In genomic region chr7:117119192-117119924, GRCh38 we compare ENCODE assay signal across 9 cellular contexts.
A peak's percentile ranks its signal among the peaks of the same experiment; 100 is the strongest.
DNase-seq lines count a peak whose midpoint lies in the region; ATAC-seq and TF ChIP-seq lines count a peak whose summit lies in the region.
"Had no signal": no experiment of that assay in that cellular context is flagged by ENCODE, and none has a peak within 500 bp of the region (broad histone marks: within the 10 kb centered on the region; RNA-seq: fewer than 3 reads in every experiment).

No MANE protein-coding gene starts in this region.

- H3K4me3 Mint-ChIP-seq in HFFc6 (no peak overlapping the region), endodermal cell (no peak overlapping the region), mesothelial cell of epicardium (no peak overlapping the region)
- no peak overlapping the region for H3K4me3 Mint-ChIP-seq in activated CD4-positive, alpha-beta memory T cell treated with anti-CD3 and anti-CD28 coated beads, Interleukin-2, amount 10 ng/mL, durations not matched to agents 7 days and 5 days
- H3K4me3 Mint-ChIP-seq: T-helper 1 cell treated with Interleukin-12 subunit alpha and Interleukin-12 subunit beta and Interleukin-4 antibody, amounts not matched to agents 30 μg/mL and 1 μg/mL, for 36 hours had no signal

- 13% methylated on average over 6 of the region's 7 CpGs; no CpG with 5 or more reads in 1 of the 2 experiments for WGBS in endodermal cell (ENCODE audit: insufficient coverage in 1 of 2, insufficient read length in 1 of 2), 2 experiments

- H3K27me3 Mint-ChIP-seq in HFFc6 (ENCODE audit: insufficient read depth) (no peaks in the 10 kb centered on the region; the same call in 1 of the 2 replicates), endodermal cell (ENCODE audit: insufficient read depth) (peaks cover 16% of the 10 kb centered on the region), mesothelial cell of epicardium (ENCODE audit: low read depth) (no peaks in the 10 kb centered on the region)
- H3K27me3 Mint-ChIP-seq in activated CD4-positive, alpha-beta memory T cell treated with anti-CD3 and anti-CD28 coated beads, Interleukin-2, amount 10 ng/mL, durations not matched to agents 7 days and 5 days: no peaks in the 10 kb centered on the region

- POLR2A ChIA-PET in activated CD4-positive, alpha-beta memory T cell treated with anti-CD3 and anti-CD28 coated beads, Interleukin-2, amount 10 ng/mL, durations not matched to agents 7 days and 5 days (lab: Charles Lee): no interaction called here

- H3K27me3 ChIP-seq in endodermal cell (ENCODE audit: control insufficient read depth, insufficient read depth, low read length, poor library complexity, severe bottlenecking): peaks cover 53% of the 10 kb centered on the region

- no peaks in the 10 kb centered on the region for H3K9me3 ChIP-seq in endodermal cell (ENCODE audit: control insufficient read depth, low read length)

- CTCF ChIA-PET in activated CD4-positive, alpha-beta memory T cell treated with anti-CD3 and anti-CD28 coated beads, Interleukin-2, amount 10 ng/mL, durations not matched to agents 7 days and 5 days (lab: Charles Lee): interaction anchor here (0.6 to 11.4 kb wide), 5 partner anchors 12 to 203 kb away, joined by 3 to 198 read pairs (median 5); no protein-coding TSS in a partner anchor

- TF ChIP-seq CTCF in HFFc6 (IDR thresholded peaks at IDR 0.05): peak; percentile 96
- peak; percentile 97 for TF ChIP-seq CTCF in endodermal cell (conservative IDR thresholded peaks at IDR 0.05)
- peak; percentile 82 for TF ChIP-seq CTCF in mesothelial cell of epicardium (IDR thresholded peaks at IDR 0.05; ENCODE audit: unreplicated experiment)

- H3K4me1 Mint-ChIP-seq in HFFc6 (ENCODE audit: low read depth) (peaks cover 33% of the 10 kb centered on the region), endodermal cell (peaks cover 13% of the 10 kb centered on the region), mesothelial cell of epicardium (peaks cover 25% of the 10 kb centered on the region)
- H3K4me1 Mint-ChIP-seq in activated CD4-positive, alpha-beta memory T cell treated with anti-CD3 and anti-CD28 coated beads, Interleukin-2, amount 10 ng/mL, durations not matched to agents 7 days and 5 days: no peaks in the 10 kb centered on the region

- H3K36me3 ChIP-seq in endodermal cell (ENCODE audit: control insufficient read depth, insufficient read depth, low read length): no peaks in the 10 kb centered on the region

- no peak for ATAC-seq in HG03139 (IDR thresholded peaks at IDR 0.05; ENCODE audit: unreplicated experiment)

- peak; percentile 61 for DNase-seq in COLO829 (ENCODE audit: low spot score)
- DNase-seq in HFFc6: peak; percentile 69
- peak; percentile 71 for DNase-seq in NCI-H526 treated with DMSO at 0.1 percent for 48 hours (lab: John Stamatoyannopoulos, UW)
- peak; percentile 73 for DNase-seq in activated CD4-positive, alpha-beta memory T cell treated with anti-CD3 and anti-CD28 coated beads, Interleukin-2, amount 10 ng/mL, durations not matched to agents 7 days and 5 days
- DNase-seq in endodermal cell: peak; percentile 93
- peak; percentile 52 to 87 for DNase-seq in mesothelial cell of epicardium (ENCODE audit: low spot score in 2 of 2, unreplicated experiment in 2 of 2)
- DNase-seq in stimulated activated CD8-positive, alpha-beta memory T cell treated with anti-CD3 and anti-CD28 coated beads, Interleukin-4, amount 100 ng/mL, for 1 hour (ENCODE audit: low read depth in 2 of 2, low spot score in 1 of 2): peak; percentile 31 to 47

- H3K9ac ChIP-seq in endodermal cell (ENCODE audit: extremely low read depth, low read length, poor library complexity, severe bottlenecking): no peak overlapping the region

- H3K4me3 ChIP-seq in endodermal cell (ENCODE audit: low read length): no peak overlapping the region

- H3K27ac Mint-ChIP-seq in HFFc6 (no peak overlapping the region), endodermal cell (no peak overlapping the region), mesothelial cell of epicardium (no peak overlapping the region)
- no peak overlapping the region for H3K27ac Mint-ChIP-seq in activated CD4-positive, alpha-beta memory T cell treated with anti-CD3 and anti-CD28 coated beads, Interleukin-2, amount 10 ng/mL, durations not matched to agents 7 days and 5 days
- H3K27ac Mint-ChIP-seq: T-helper 1 cell treated with Interleukin-12 subunit alpha and Interleukin-12 subunit beta and Interleukin-4 antibody, amounts not matched to agents 30 μg/mL and 1 μg/mL, for 36 hours had no signal

- no peak overlapping the region for H3K27ac ChIP-seq in endodermal cell (ENCODE audit: low read depth, low read length)

- no peaks in the 10 kb centered on the region for H3K4me1 ChIP-seq in endodermal cell (ENCODE audit: control insufficient read depth, insufficient read depth, low read length)

- H3K36me3 Mint-ChIP-seq in HFFc6 (ENCODE audit: low read depth): peaks cover 5% of the 10 kb centered on the region; the same call in 1 of the 2 replicates
- H3K36me3 Mint-ChIP-seq in activated CD4-positive, alpha-beta memory T cell treated with anti-CD3 and anti-CD28 coated beads, Interleukin-2, amount 10 ng/mL, durations not matched to agents 7 days and 5 days (ENCODE audit: low read depth): no peaks in the 10 kb centered on the region
- no peaks in the 10 kb centered on the region for H3K36me3 Mint-ChIP-seq in endodermal cell (ENCODE audit: low read depth)
- peaks cover 8% of the 10 kb centered on the region for H3K36me3 Mint-ChIP-seq in mesothelial cell of epicardium

- H3K9me3 Mint-ChIP-seq in HFFc6 (no peaks in the 10 kb centered on the region), endodermal cell (no peaks in the 10 kb centered on the region), mesothelial cell of epicardium (no peaks in the 10 kb centered on the region)
- no peaks in the 10 kb centered on the region for H3K9me3 Mint-ChIP-seq in activated CD4-positive, alpha-beta memory T cell treated with anti-CD3 and anti-CD28 coated beads, Interleukin-2, amount 10 ng/mL, durations not matched to agents 7 days and 5 days
- H3K9me3 Mint-ChIP-seq: T-helper 1 cell treated with Interleukin-12 subunit alpha and Interleukin-12 subunit beta and Interleukin-4 antibody, amounts not matched to agents 30 μg/mL and 1 μg/mL, for 36 hours had no signal

Comparison
In these comparisons a context has a peak if more than half of its experiments do, and no peak if none do; other contexts are left out.
1. DNase-seq: peak in every context shown above with its lines; median percentile 93 in endodermal cell; 73 in activated CD4-positive, alpha-beta memory T cell treated with anti-CD3 and anti-CD28 coated beads, Interleukin-2, amount 10 ng/mL, durations not matched to agents 7 days and 5 days; 71 in NCI-H526 treated with DMSO at 0.1 percent for 48 hours; 70 in mesothelial cell of epicardium; 69 in HFFc6; 61 in COLO829; 39 in stimulated activated CD8-positive, alpha-beta memory T cell treated with anti-CD3 and anti-CD28 coated beads, Interleukin-4, amount 100 ng/mL, for 1 hour.